In genomic region chr16:4402439-4403132, GRCh38 we compare ENCODE assay signal across 7 cellular contexts. TPM values are rescaled to one million over a fixed set of nuclear protein-coding genes. Genes with fewer than 3 reads are reported as not detected.
DNase-seq lines count a peak whose midpoint lies in the region; ATAC-seq, FAIRE-seq and TF ChIP-seq lines count a peak whose summit lies in the region.

No MANE protein-coding gene starts in this region.

- H3K4me3 ChIP-seq in right atrium auricular region = no peak overlapping the region

- peak; percentile 95 for ATAC-seq in sciatic nerve
- no peak for ATAC-seq in GM19463 (IDR thresholded peaks at IDR 0.05; ENCODE audit: unreplicated experiment)

- no peaks in the 10 kb centered on the region for H3K9me3 ChIP-seq in right atrium auricular region

- peaks cover 16% of the 10 kb centered on the region for H3K36me3 ChIP-seq in right atrium auricular region

- FAIRE-seq in GM18507 (lab: Jason Lieb, UNC) = peak; percentile 66

- DNase-seq in GM18507 (ENCODE audit: extremely low spot score, insufficient read length, low read depth) (peak; percentile 74), NCI-H1105 treated with DMSO at 0.1 percent for 48 hours (lab: John Stamatoyannopoulos, UW) (peak; percentile 41), T-helper 22 cell (ENCODE audit: low read depth) (peak; percentile 33), amniotic epithelial cell (ENCODE audit: low read depth) (peak; percentile 53), right atrium auricular region (ENCODE audit: low spot score) (peak; percentile 82), sciatic nerve (ENCODE audit: low spot score) (peak; percentile 93)

- no peak overlapping the region for H3K27ac ChIP-seq in right atrium auricular region

- TF ChIP-seq CTCF in right atrium auricular region (IDR thresholded peaks at IDR 0.05) = peak; percentile 88 to 98

- no peaks in the 10 kb centered on the region for H3K27me3 ChIP-seq in right atrium auricular region

- peaks cover 0 to 9% of the 10 kb centered on the region in 2 donors for H3K4me1 ChIP-seq in right atrium auricular region

- intact Hi-C loops in sciatic nerve (cut with DNase I) = loop anchor here (10.0 kb wide), 1 partner anchor 128 kb away; the partner anchor contains the start of gene TFAP4

RNA-seq across cellular contexts. Expression of gene CORO7, which starts 13.8 kb away (rescaled TPM):
- 10 to 100 TPM; 10.3 TPM for total RNA-seq in right atrium auricular region
- total RNA-seq in sciatic nerve = 51.5 TPM

RNA-seq across cellular contexts. Expression of gene DNAJA3, which starts 23.1 kb away (rescaled TPM):
- 10 to 100 TPM; 47.6 to 50.5 TPM for total RNA-seq in right atrium auricular region
- 27.8 TPM for total RNA-seq in sciatic nerve

RNA-seq across cellular contexts. Expression of gene VASN, which starts 30.9 kb away (rescaled TPM):
- total RNA-seq in right atrium auricular region = 10 to 100 TPM; 17.9 to 39.0 TPM
- total RNA-seq in sciatic nerve = 38.4 TPM

RNA-seq across cellular contexts. Expression of gene PAM16, which starts 51.5 kb away (rescaled TPM):
- total RNA-seq in right atrium auricular region (10 to 100 TPM; 54.6 to 85.7 TPM), sciatic nerve (37.8 TPM)

Comparison
In these comparisons a context has a peak if more than half of its experiments do, and no peak if none do; other contexts are left out.
1. DNase-seq: peak in every context shown above with its lines; median percentile 93 in sciatic nerve; 82 in right atrium auricular region; 74 in GM18507; 53 in amniotic epithelial cell; 41 in NCI-H1105 treated with DMSO at 0.1 percent for 48 hours; 33 in T-helper 22 cell.